11 cellular contexts compared by ENCODE assay signal in genomic region chr16:50155925-50156324, GRCh38. TPM values are rescaled to one million over a fixed set of nuclear protein-coding genes. Genes with fewer than 3 reads are reported as not detected.
A peak's percentile ranks its signal among the peaks of the same experiment; 100 is the strongest.
DNase-seq lines count a peak whose midpoint lies in the region; ATAC-seq, FAIRE-seq and TF ChIP-seq lines count a peak whose summit lies in the region.
"Had no signal": no experiment of that assay in that cellular context is flagged by ENCODE, and none has a peak within 500 bp of the region (broad histone marks: within the 10 kb centered on the region; RNA-seq: fewer than 3 reads in every experiment).

No MANE protein-coding gene starts in this region.

- TF ChIP-seq POLR2A in NB4 (IDR thresholded peaks at IDR 0.05; ENCODE audit: extremely low read depth, insufficient read length) (no peak), endothelial cell of umbilical vein (IDR thresholded peaks at IDR 0.05; ENCODE audit: low read depth, low read length) (no peak), H54 (IDR thresholded peaks at IDR 0.05; ENCODE audit: low read depth, low read length) (no peak)

- CTCF ChIA-PET in CD8-positive, alpha-beta memory T cell (lab: Charles Lee), result interaction anchor here (1.7 to 2.4 kb wide), 2 partner anchors 11 to 55 kb away, joined by 4 to 7 read pairs; no protein-coding TSS in a partner anchor
- CTCF ChIA-PET in endothelial cell of umbilical vein (lab: Charles Lee), result interaction anchor here (1.1 to 3.5 kb wide), 7 partner anchors 11 to 199 kb away, joined by 3 to 55 read pairs (median 5); no protein-coding TSS in a partner anchor

- no peak overlapping the region for H3K9ac ChIP-seq in endothelial cell of umbilical vein (replicated peaks; ENCODE audit: extremely low read depth, insufficient read depth, low read length)

- H3K27me3 ChIP-seq in CD8-positive, alpha-beta memory T cell (ENCODE audit: insufficient read depth, low read length, poor library complexity, severe bottlenecking), result no peaks in the 10 kb centered on the region
- H3K27me3 ChIP-seq in endothelial cell of umbilical vein (ENCODE audit: control insufficient read depth in 2 of 2, insufficient read depth in 2 of 2, low read length in 2 of 2), result no peaks in the 10 kb centered on the region

- peaks cover 58 to 69% (median 67%) of the 10 kb centered on the region in 3 donors for H3K4me1 Mint-ChIP-seq in CD8-positive, alpha-beta memory T cell
- peaks cover 20% of the 10 kb centered on the region for H3K4me1 Mint-ChIP-seq in progenitor cell of endocrine pancreas (ENCODE audit: low read depth)

- H3K27me3 Mint-ChIP-seq in CD8-positive, alpha-beta memory T cell, result no peaks in the 10 kb centered on the region
- no peaks in the 10 kb centered on the region for H3K27me3 Mint-ChIP-seq in progenitor cell of endocrine pancreas
- H3K27me3 Mint-ChIP-seq: memory B cell had no signal

- intact Hi-C loops in endothelial cell of umbilical vein (cut with micrococcal nuclease), result loop anchor here (10.0 kb wide), 1 partner anchor 589 kb away; the partner anchor contains the start of gene CYLD

- H3K27ac Mint-ChIP-seq in CD8-positive, alpha-beta memory T cell, result peak overlapping the region in 7 of 8 donors; percentile 80 to 94 (median 84)
- no peak overlapping the region for H3K27ac Mint-ChIP-seq in progenitor cell of endocrine pancreas

- no peak for FAIRE-seq in endothelial cell of umbilical vein (lab: Jason Lieb, UNC)
- FAIRE-seq in H54 (lab: Jason Lieb, UNC), result no peak
- FAIRE-seq: colon had no signal

- POLR2A ChIA-PET in CD8-positive, alpha-beta memory T cell (lab: Charles Lee), result no interaction called here
- POLR2A ChIA-PET in endothelial cell of umbilical vein (lab: Charles Lee), result interaction anchor here (0.6 kb wide), 1 partner anchor 28 kb away, joined by 6 read pairs; no protein-coding TSS in a partner anchor

- H3K27ac ChIP-seq in CD8-positive, alpha-beta memory T cell (ENCODE audit: low read depth, low read length), result no peak overlapping the region
- H3K27ac ChIP-seq in endothelial cell of umbilical vein (ENCODE audit: insufficient read depth, low read depth, low read length), result no peak overlapping the region

- peaks cover 68% of the 10 kb centered on the region for H3K4me1 ChIP-seq in CD8-positive, alpha-beta memory T cell (ENCODE audit: insufficient read depth, low read length)
- H3K4me1 ChIP-seq in endothelial cell of umbilical vein (ENCODE audit: control insufficient read depth, extremely low read depth, insufficient read depth, low read length), result peaks cover 17% of the 10 kb centered on the region

- no peaks in the 10 kb centered on the region for H3K9me3 ChIP-seq in CD8-positive, alpha-beta memory T cell (ENCODE audit: low read length)
- H3K9me3 ChIP-seq in endothelial cell of umbilical vein (replicated peaks; ENCODE audit: control insufficient read depth, insufficient read depth, low read length), result no peaks in the 10 kb centered on the region

- no peaks in the 10 kb centered on the region for H3K9me3 Mint-ChIP-seq in CD8-positive, alpha-beta memory T cell
- H3K9me3 Mint-ChIP-seq in progenitor cell of endocrine pancreas (ENCODE audit: low read depth), result no peaks in the 10 kb centered on the region
- H3K9me3 Mint-ChIP-seq: memory B cell had no signal

- H3K4me3 Mint-ChIP-seq in CD8-positive, alpha-beta memory T cell, result peak overlapping the region; percentile 84 to 96 (median 92)
- H3K4me3 Mint-ChIP-seq in progenitor cell of endocrine pancreas (ENCODE audit: low read depth), result peak overlapping the region; percentile 76

- peaks cover 7% of the 10 kb centered on the region for H4K20me1 ChIP-seq in endothelial cell of umbilical vein (replicated peaks; ENCODE audit: control insufficient read depth, extremely low read depth, insufficient read depth, low read length)

- no peak for ATAC-seq in HG02610 (IDR thresholded peaks at IDR 0.05; ENCODE audit: unreplicated experiment)

- no peak for DNase-seq in CD8-positive, alpha-beta memory T cell
- DNase-seq in NB4 (ENCODE audit: low read depth) (no peak), endothelial cell of umbilical vein (ENCODE audit: low read depth, low spot score) (no peak), progenitor cell of endocrine pancreas (ENCODE audit: low spot score, unreplicated experiment) (no peak), H54 (ENCODE audit: insufficient read length, low spot score) (no peak), NCI-H1436 treated with DMSO at 0.1 percent for 48 hours (lab: John Stamatoyannopoulos, UW) (no peak), NAMALWA (ENCODE audit: low spot score) (no peak)
- DNase-seq: NCI-H1105 treated with DMSO at 0.1 percent for 48 hours had no signal

- H3K9me1 ChIP-seq in endothelial cell of umbilical vein (replicated peaks; ENCODE audit: control insufficient read depth, extremely low read depth, insufficient read depth, low read length), result no peaks in the 10 kb centered on the region

- H3K36me3 ChIP-seq in CD8-positive, alpha-beta memory T cell (ENCODE audit: insufficient read depth, low read length), result no peaks in the 10 kb centered on the region
- no peaks in the 10 kb centered on the region for H3K36me3 ChIP-seq in endothelial cell of umbilical vein (ENCODE audit: control insufficient read depth in 2 of 2, extremely low read depth in 1 of 2, insufficient read depth in 2 of 2, low read length in 2 of 2)

- H2AFZ ChIP-seq in endothelial cell of umbilical vein (ENCODE audit: low read depth, low read length), result no peak overlapping the region

- H3K4me3 ChIP-seq in CD8-positive, alpha-beta memory T cell (ENCODE audit: low read length), result peak overlapping the region; percentile 77
- H3K4me3 ChIP-seq in NB4 (ENCODE audit: low read depth, low read length) (peak overlapping the region; percentile 65), endothelial cell of umbilical vein (replicated peaks in 1 of 3; ENCODE audit: insufficient read depth in 1 of 3, low read depth in 1 of 3, low read length in 3 of 3) (peak overlapping the region in 1 of 3 experiments; percentile 73)

- no peak for TF ChIP-seq CTCF in NB4 (IDR thresholded peaks at IDR 0.05; ENCODE audit: low read depth, low read length)
- no peak for TF ChIP-seq CTCF in endothelial cell of umbilical vein (IDR thresholded peaks at IDR 0.05; ENCODE audit: extremely low read depth in 1 of 2, insufficient read depth in 1 of 2, low read depth in 1 of 2, low read length in 2 of 2)
- TF ChIP-seq CTCF in progenitor cell of endocrine pancreas (IDR thresholded peaks at IDR 0.05; ENCODE audit: unreplicated experiment), result no peak

- H3K36me3 Mint-ChIP-seq in CD8-positive, alpha-beta memory T cell, result peaks cover 6 to 30% (median 9%) of the 10 kb centered on the region in 3 donors
- H3K36me3 Mint-ChIP-seq in progenitor cell of endocrine pancreas (ENCODE audit: insufficient read depth), result peaks cover 4% of the 10 kb centered on the region

- dilution Hi-C loops in endothelial cell of umbilical vein (cut with MboI; ENCODE audit: extremely low pct_ligation_motif_present, low sequenced_read_pairs), result no loop called here

- no TSS peak for BruUV-seq in endothelial cell of umbilical vein (replicated peaks; lab: Mats Ljungman, UMichigan)

- peaks cover 70% of the 10 kb centered on the region for H3K79me2 ChIP-seq in endothelial cell of umbilical vein (ENCODE audit: control insufficient read depth, insufficient read depth, low read length)

- peak overlapping the region; percentile 78 for H3K4me2 ChIP-seq in endothelial cell of umbilical vein (ENCODE audit: insufficient read depth, low read length)

TF ChIP-seq in endothelial cell of umbilical vein, 7 proteins besides CTCF, POLR2A, EP300 and RAD21:
- no peak for TF ChIP-seq EZH2 (IDR thresholded peaks at IDR 0.05; ENCODE audit: borderline replicate concordance, low read depth, low read length, severe bottlenecking)
- no peak for TF ChIP-seq MYC (IDR thresholded peaks at IDR 0.05; ENCODE audit: low read depth, low read length)
- TF ChIP-seq POLR2AphosphoS5 (IDR thresholded peaks at IDR 0.05; ENCODE audit: insufficient read depth, low read depth, low read length), result no peak
- no peak for TF ChIP-seq MAX (IDR thresholded peaks at IDR 0.05; ENCODE audit: insufficient read depth, insufficient read length)
- TF ChIP-seq JUN (IDR thresholded peaks at IDR 0.05; ENCODE audit: borderline replicate concordance, insufficient read depth, insufficient read length, low read depth), result no peak
- TF ChIP-seq FOS (IDR thresholded peaks at IDR 0.05; ENCODE audit: borderline replicate concordance, insufficient read depth, low read length), result no peak
- no peak for TF ChIP-seq GATA2 (IDR thresholded peaks at IDR 0.05; ENCODE audit: insufficient read depth, insufficient read length, low read depth, low read length)

RNA-seq across cellular contexts. Expression of gene TENT4B, which starts 2.8 kb away (rescaled TPM):
- total RNA-seq in CD8-positive, alpha-beta memory T cell, result 10 to 100 TPM; 21.6 to 23.0 TPM
- 5.6 TPM for polyA plus RNA-seq in CD8-positive, alpha-beta memory T cell
- total RNA-seq in endothelial cell of umbilical vein (13.1 TPM in 2 replicates), progenitor cell of endocrine pancreas (13.5 TPM in 2 replicates)
- 3.5 and 4.2 TPM in 2 replicates for polyA plus RNA-seq in endothelial cell of umbilical vein
- polyA plus RNA-seq in endothelial cell of umbilical vein (2011; cell fraction: cytosol; rRNA removed), result 4.8 and 5.4 TPM in 2 replicates
- 8.8 and 12.1 TPM in 2 replicates for polyA plus RNA-seq in endothelial cell of umbilical vein (2011; cell fraction: nucleus; rRNA removed)
- polyA plus RNA-seq in endothelial cell of umbilical vein (2012), result 7.6 and 7.7 TPM in 2 replicates
- 7.2 and 8.6 TPM in 2 replicates for polyA minus RNA-seq in endothelial cell of umbilical vein
- 10.3 TPM for polyA minus RNA-seq in endothelial cell of umbilical vein (2011; cell fraction: cytosol; rRNA and poly(A)+ RNA removed)
- polyA minus RNA-seq in endothelial cell of umbilical vein (2011; cell fraction: nucleus; rRNA and poly(A)+ RNA removed), result 8.8 and 9.2 TPM in 2 replicates
